1 cellular context compared by ENCODE assay signal in genomic region chr6:15969236-15969778, GRCh38.
TF ChIP-seq lines count a peak whose summit lies in the region.

No MANE protein-coding gene starts in this region.

TF ChIP-seq in SK-N-SH, 30 proteins besides CTCF, POLR2A, EP300 and RAD21 (continued from another document):
- no peak for TF ChIP-seq REST (IDR thresholded peaks at IDR 0.05; ENCODE audit: low read depth, low read length)
- TF ChIP-seq NFIC (IDR thresholded peaks at IDR 0.05; ENCODE audit: borderline replicate concordance), result no peak
- TF ChIP-seq RFX5 (IDR thresholded peaks at IDR 0.05; ENCODE audit: low read length), result no peak
